Comparison of ENCODE assay signal across 12 cellular contexts in genomic region chr12:7905071-7905470, GRCh38. TPM values are rescaled to one million over a fixed set of nuclear protein-coding genes. Genes with fewer than 3 reads are reported as not detected.
A peak's percentile ranks its signal among the peaks of the same experiment; 100 is the strongest.
DNase-seq lines count a peak whose midpoint lies in the region; ATAC-seq and TF ChIP-seq lines count a peak whose summit lies in the region.
"Had no signal": no experiment of that assay in that cellular context is flagged by ENCODE, and none has a peak within 500 bp of the region (broad histone marks: within the 10 kb centered on the region; RNA-seq: fewer than 3 reads in every experiment).

No MANE protein-coding gene starts in this region.

- peak overlapping the region; percentile 99 for H3K27ac ChIP-seq in GM23338 (ENCODE audit: low read depth)
- H3K27ac ChIP-seq: thoracic aorta had no signal

- peaks cover 15% of the 10 kb centered on the region for H3F3A ChIP-seq in GM23338 (replicated peaks; ENCODE audit: low read depth)

- intact Hi-C loops in sciatic nerve (cut with DNase I): no loop called here
- intact Hi-C loops in activated CD4-positive, alpha-beta T cell treated with anti-CD3 and anti-CD28 coated beads, Interleukin-2, amount 10 ng/mL, durations not matched to agents 24 days and 14 days (cut with micrococcal nuclease): no loop called here
- intact Hi-C loops in activated CD4-positive, alpha-beta T cell treated with anti-CD3 and anti-CD28 coated beads for 36 hours (cut with DNase I, micrococcal nuclease): no loop called here

- peak overlapping the region; percentile 66 for H3K4me2 ChIP-seq in GM23338

- H3K4me1 ChIP-seq in GM23338 (ENCODE audit: insufficient read depth): peaks cover 15% of the 10 kb centered on the region

- no peak for TF ChIP-seq CTCF in GM23338 (conservative IDR thresholded peaks at IDR 0.05; ENCODE audit: low read depth in 2 of 2)
- no peak for TF ChIP-seq CTCF in cardiac fibroblast (IDR thresholded peaks at IDR 0.05; ENCODE audit: low read depth, low read length)
- TF ChIP-seq CTCF in nephron (IDR thresholded peaks at IDR 0.05; ENCODE audit: unreplicated experiment in 3 of 3): no peak

- DNase-seq in GM23338 (ENCODE audit: low spot score): no peak
- peak; percentile 16 for DNase-seq in NCI-H1105 treated with DMSO at 0.1 percent for 48 hours (lab: John Stamatoyannopoulos, UW)
- DNase-seq in cardiac fibroblast (ENCODE audit: low read depth in 2 of 2): peak; percentile 46 to 47
- DNase-seq in sciatic nerve (ENCODE audit: low spot score): no peak
- no peak for DNase-seq in activated CD4-positive, alpha-beta T cell treated with anti-CD3 and anti-CD28 coated beads, Interleukin-2, amount 10 ng/mL, durations not matched to agents 24 days and 14 days
- DNase-seq in activated CD4-positive, alpha-beta T cell treated with anti-CD3 and anti-CD28 coated beads for 36 hours: no peak
- DNase-seq: GOT3, IMR-90, NCI-H1930 had no signal

- H3K36me3 Mint-ChIP-seq in GM23338 (ENCODE audit: low read depth) (peaks cover 4% of the 10 kb centered on the region; the same call in 1 of the 3 replicates), nephron (ENCODE audit: low read depth) (no peaks in the 10 kb centered on the region)
- H3K36me3 Mint-ChIP-seq in activated CD4-positive, alpha-beta T cell treated with anti-CD3 and anti-CD28 coated beads, Interleukin-2, amount 10 ng/mL, durations not matched to agents 24 days and 14 days (ENCODE audit: low read depth): no peaks in the 10 kb centered on the region
- no peaks in the 10 kb centered on the region for H3K36me3 Mint-ChIP-seq in activated CD4-positive, alpha-beta T cell treated with anti-CD3 and anti-CD28 coated beads for 36 hours (ENCODE audit: low read depth)
- H3K36me3 Mint-ChIP-seq: activated naive CD4-positive, alpha-beta T cell treated with anti-CD3 and anti-CD28 coated beads, Interleukin-2, amount 50 U/mL, for 72 hours had no signal

- H3K27ac Mint-ChIP-seq in GM23338 (peak overlapping the region; percentile 95), nephron (peak overlapping the region; percentile 39 to 84 (median 74))
- H3K27ac Mint-ChIP-seq in activated CD4-positive, alpha-beta T cell treated with anti-CD3 and anti-CD28 coated beads, Interleukin-2, amount 10 ng/mL, durations not matched to agents 24 days and 14 days: no peak overlapping the region
- H3K27ac Mint-ChIP-seq in activated CD4-positive, alpha-beta T cell treated with anti-CD3 and anti-CD28 coated beads for 36 hours: no peak overlapping the region
- H3K27ac Mint-ChIP-seq: activated naive CD4-positive, alpha-beta T cell treated with anti-CD3 and anti-CD28 coated beads, Interleukin-2, amount 50 U/mL, for 72 hours had no signal

- no peaks in the 10 kb centered on the region for H3K9me2 ChIP-seq in GM23338 (ENCODE audit: insufficient read depth)

- H3K27me3 ChIP-seq in GM23338 (ENCODE audit: insufficient read depth): no peaks in the 10 kb centered on the region

- H3K4me1 Mint-ChIP-seq in GM23338: peaks cover 36% of the 10 kb centered on the region
- peaks cover 20% of the 10 kb centered on the region for H3K4me1 Mint-ChIP-seq in nephron
- no peaks in the 10 kb centered on the region for H3K4me1 Mint-ChIP-seq in activated CD4-positive, alpha-beta T cell treated with anti-CD3 and anti-CD28 coated beads, Interleukin-2, amount 10 ng/mL, durations not matched to agents 24 days and 14 days
- no peaks in the 10 kb centered on the region for H3K4me1 Mint-ChIP-seq in activated CD4-positive, alpha-beta T cell treated with anti-CD3 and anti-CD28 coated beads for 36 hours

- peaks cover 16% of the 10 kb centered on the region for H3K27me3 Mint-ChIP-seq in GM23338 (ENCODE audit: insufficient read depth, low read depth, poor library complexity)
- peaks cover 6% of the 10 kb centered on the region for H3K27me3 Mint-ChIP-seq in nephron (ENCODE audit: low read depth)
- peaks cover 2% of the 10 kb centered on the region for H3K27me3 Mint-ChIP-seq in activated CD4-positive, alpha-beta T cell treated with anti-CD3 and anti-CD28 coated beads, Interleukin-2, amount 10 ng/mL, durations not matched to agents 24 days and 14 days
- no peaks in the 10 kb centered on the region for H3K27me3 Mint-ChIP-seq in activated CD4-positive, alpha-beta T cell treated with anti-CD3 and anti-CD28 coated beads for 36 hours

- H3K4me3 ChIP-seq in GM23338: peak overlapping the region; percentile 29
- H3K4me3 ChIP-seq in cardiac fibroblast (replicated peaks in 1 of 2; ENCODE audit: low read depth in 2 of 2, low read length in 2 of 2): no peak overlapping the region
- H3K4me3 ChIP-seq: thoracic aorta had no signal

- CTCF ChIA-PET in activated CD4-positive, alpha-beta T cell treated with anti-CD3 and anti-CD28 coated beads for 36 hours (lab: Charles Lee): interaction anchor here (0.5 to 1.6 kb wide), 5 partner anchors 77 to 263 kb away, joined by 3 to 5 read pairs (median 3); no protein-coding TSS in a partner anchor

- H3K9me3 Mint-ChIP-seq in GM23338 (no peaks in the 10 kb centered on the region), nephron (no peaks in the 10 kb centered on the region)
- H3K9me3 Mint-ChIP-seq in activated CD4-positive, alpha-beta T cell treated with anti-CD3 and anti-CD28 coated beads, Interleukin-2, amount 10 ng/mL, durations not matched to agents 24 days and 14 days: no peaks in the 10 kb centered on the region
- H3K9me3 Mint-ChIP-seq in activated CD4-positive, alpha-beta T cell treated with anti-CD3 and anti-CD28 coated beads for 36 hours (ENCODE audit: low read depth): no peaks in the 10 kb centered on the region
- H3K9me3 Mint-ChIP-seq: activated naive CD4-positive, alpha-beta T cell treated with anti-CD3 and anti-CD28 coated beads, Interleukin-2, amount 50 U/mL, for 72 hours had no signal

- H3K79me2 ChIP-seq in GM23338 (replicated peaks; ENCODE audit: insufficient read depth): no peaks in the 10 kb centered on the region

- no peak overlapping the region for H2AFZ ChIP-seq in GM23338

- no peaks in the 10 kb centered on the region for H4K20me1 ChIP-seq in GM23338 (replicated peaks; ENCODE audit: insufficient read depth)

- H3K36me3 ChIP-seq in GM23338 (ENCODE audit: insufficient read depth): no peaks in the 10 kb centered on the region
- H3K36me3 ChIP-seq: thoracic aorta had no signal

- H3K4me3 Mint-ChIP-seq in GM23338 (peak overlapping the region; percentile 52; the same call in 1 of the 3 replicates), nephron (no peak overlapping the region)
- no peak overlapping the region for H3K4me3 Mint-ChIP-seq in activated CD4-positive, alpha-beta T cell treated with anti-CD3 and anti-CD28 coated beads, Interleukin-2, amount 10 ng/mL, durations not matched to agents 24 days and 14 days
- H3K4me3 Mint-ChIP-seq in activated CD4-positive, alpha-beta T cell treated with anti-CD3 and anti-CD28 coated beads for 36 hours: no peak overlapping the region

- POLR2A ChIA-PET in activated CD4-positive, alpha-beta T cell treated with anti-CD3 and anti-CD28 coated beads for 36 hours (lab: Charles Lee): no interaction called here

- ATAC-seq in GM23338 (no peak), sciatic nerve (no peak)
- no peak for ATAC-seq in activated CD4-positive, alpha-beta T cell treated with anti-CD3 and anti-CD28 coated beads for 36 hours
- ATAC-seq: activated naive CD4-positive, alpha-beta T cell treated with anti-CD3 and anti-CD28 coated beads, Interleukin-2, amount 50 U/mL, for 72 hours had no signal

TF ChIP-seq in GM23338, 12 proteins besides CTCF, POLR2A, EP300 and RAD21 (continues in another document):
- TF ChIP-seq ETS1 (IDR thresholded peaks at IDR 0.05): no peak
- no peak for TF ChIP-seq CREB1 (CRISPR knock-in tag; IDR thresholded peaks at IDR 0.05; ENCODE audit: low read depth)

RNA-seq across cellular contexts. Expression of gene SLC2A3, which starts 30.9 kb away (rescaled TPM):
- 388 and 451 TPM in 2 replicates for total RNA-seq in GM23338 (2014; rRNA removed; shearing (Covaris generic))
- 199 and 208 TPM in 2 replicates for polyA plus RNA-seq in GM23338 (2016; fragmentation: Nextera tagmentation; extraction: Ambion mirVana)
- total RNA-seq in sciatic nerve: 431 TPM
- total RNA-seq in activated CD4-positive, alpha-beta T cell treated with anti-CD3 and anti-CD28 coated beads, Interleukin-2, amount 10 ng/mL, durations not matched to agents 24 days and 14 days: 362 and 366 TPM in 2 replicates
- 100 to 1,000 TPM; 396 to 511 TPM for total RNA-seq in activated CD4-positive, alpha-beta T cell treated with anti-CD3 and anti-CD28 coated beads for 36 hours

RNA-seq across cellular contexts. Expression of gene SLC2A14, which starts 32.4 kb away (rescaled TPM):
- 26.1 and 31.5 TPM in 2 replicates for total RNA-seq in GM23338 (2014; rRNA removed; shearing (Covaris generic))
- polyA plus RNA-seq in GM23338 (2016; fragmentation: Nextera tagmentation; extraction: Ambion mirVana): 6.7 and 6.8 TPM in 2 replicates
- total RNA-seq in sciatic nerve: 7.5 TPM
- 0.09 and 0.31 TPM in 2 replicates for total RNA-seq in activated CD4-positive, alpha-beta T cell treated with anti-CD3 and anti-CD28 coated beads, Interleukin-2, amount 10 ng/mL, durations not matched to agents 24 days and 14 days
- total RNA-seq in activated CD4-positive, alpha-beta T cell treated with anti-CD3 and anti-CD28 coated beads for 36 hours: under 1 TPM; 0.19 to 0.25 TPM
- total RNA-seq: IMR-90, thoracic aorta had no signal

Comparison
In these comparisons a context has a peak if more than half of its experiments do, and no peak if none do; other contexts are left out.
1. DNase-seq: peak in NCI-H1105 treated with DMSO at 0.1 percent for 48 hours (single experiment) and cardiac fibroblast (2 of 2); none in GM23338 (single experiment), sciatic nerve (single experiment), activated CD4-positive, alpha-beta T cell treated with anti-CD3 and anti-CD28 coated beads, Interleukin-2, amount 10 ng/mL, durations not matched to agents 24 days and 14 days (single experiment) and activated CD4-positive, alpha-beta T cell treated with anti-CD3 and anti-CD28 coated beads for 36 hours (single experiment).
2. H3K27ac Mint-ChIP-seq: peak in GM23338 (single experiment) and nephron (3 of 3); none in activated CD4-positive, alpha-beta T cell treated with anti-CD3 and anti-CD28 coated beads, Interleukin-2, amount 10 ng/mL, durations not matched to agents 24 days and 14 days (single experiment) and activated CD4-positive, alpha-beta T cell treated with anti-CD3 and anti-CD28 coated beads for 36 hours (single experiment).